Comparison of ENCODE assay signal across 1 cellular context in the genomic region with DNA sequence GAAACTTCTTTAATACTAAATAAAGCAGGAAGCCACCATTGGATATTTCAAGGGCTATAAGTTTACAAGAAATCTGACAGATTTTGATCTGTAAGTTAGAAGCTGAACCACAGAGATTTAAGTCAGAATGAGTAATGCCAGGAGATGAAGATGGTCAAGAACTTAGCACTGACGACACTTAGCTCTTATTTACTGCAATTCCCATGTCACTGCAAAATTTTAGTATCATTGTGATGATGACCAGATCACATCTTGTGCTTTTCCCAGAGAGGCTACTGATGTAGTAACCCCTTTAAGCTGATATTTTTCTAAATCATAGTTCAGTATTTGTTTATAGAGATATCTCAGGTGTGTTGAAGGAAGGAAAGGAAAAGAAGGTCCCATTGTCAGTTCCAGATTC.
TF ChIP-seq lines count a peak whose summit lies in the region.

No MANE protein-coding gene starts in this region.

TF ChIP-seq in SK-N-SH treated with all-trans-retinoic acid at 6 μM for 48 hours, 23 proteins besides CTCF, POLR2A, EP300 and RAD21 (continued from another document):
- no peak for TF ChIP-seq BACH2 (CRISPR knock-in tag; IDR thresholded peaks at IDR 0.05; ENCODE audit: borderline replicate concordance)
- 0 out of 2 replicates have a peak, but pooled peaks have one; percentile 36 for TF ChIP-seq ISL1 (CRISPR knock-in tag; IDR thresholded peaks at IDR 0.05)
